In genomic region chr3:49300595-49300994, GRCh38 we compare ENCODE assay signal across 25 cellular contexts. TPM values are rescaled to one million over a fixed set of nuclear protein-coding genes. Genes with fewer than 3 reads are reported as not detected.
DNase-seq lines count a peak whose midpoint lies in the region; ATAC-seq, FAIRE-seq and TF ChIP-seq lines count a peak whose summit lies in the region.
"Had no signal": no experiment of that assay in that cellular context is flagged by ENCODE, and none has a peak within 500 bp of the region (broad histone marks: within the 10 kb centered on the region; RNA-seq: fewer than 3 reads in every experiment).

No MANE protein-coding gene starts in this region.

- H3K9me3 ChIP-seq in HepG2 (ENCODE audit: low read length) (no peaks in the 10 kb centered on the region), right lobe of liver (no peaks in the 10 kb centered on the region), PC-3 (ENCODE audit: low read length) (no peaks in the 10 kb centered on the region)
- H3K9me3 ChIP-seq: A549 had no signal

- TF ChIP-seq POLR2A in HepG2 (IDR thresholded peaks at IDR 0.05; ENCODE audit: insufficient read depth in 1 of 2, low read depth in 2 of 2, low read length in 2 of 2) (no peak), right lobe of liver (IDR thresholded peaks at IDR 0.05) (no peak)

- H3K4me2 ChIP-seq in HepG2 (ENCODE audit: low read depth, low read length) (no peak overlapping the region), PC-3 (ENCODE audit: low read length) (no peak overlapping the region)
- H3K4me2 ChIP-seq: A549, PC-9 had no signal

- no peak overlapping the region for H3K4me3 Mint-ChIP-seq in memory B cell
- H3K4me3 Mint-ChIP-seq: CD14-positive monocyte had no signal

- H3K36me3 ChIP-seq in HepG2 (replicated peaks in 1 of 2; ENCODE audit: control insufficient read depth in 1 of 2, insufficient read depth in 2 of 2, low read length in 2 of 2) (peaks cover 22 to 58% of the 10 kb centered on the region in 2 experiments; a peak in 4 of 5 replicates), right lobe of liver (peaks cover 4 to 82% (median 35%) of the 10 kb centered on the region in 4 donors), PC-3 (ENCODE audit: low read depth, low read length) (peaks cover 62% of the 10 kb centered on the region)

- CTCF ChIA-PET in HepG2 (lab: Yijun Ruan, JAX; ENCODE audit: low intra/inter-chr PET ratio, low total read pairs) = no interaction called here
- CTCF ChIA-PET in PC-3 (lab: Charles Lee) = no interaction called here

- H3K27ac ChIP-seq in HepG2 (ENCODE audit: extremely low read length, insufficient read depth, low read length) = no peak overlapping the region
- no peak overlapping the region for H3K27ac ChIP-seq in right lobe of liver
- H3K27ac ChIP-seq in PC-3 (ENCODE audit: low read length) = no peak overlapping the region
- H3K27ac ChIP-seq: A549, HL-60, PC-9 had no signal

- H4K20me1 ChIP-seq in HepG2 (ENCODE audit: insufficient read depth, low read length) (no peaks in the 10 kb centered on the region), PC-3 (ENCODE audit: low read length) (no peaks in the 10 kb centered on the region)

- intact Hi-C loops in HepG2 (cut with micrococcal nuclease; ENCODE audit: unreplicated experiment) (no loop called here), right lobe of liver (cut with DNase I) (no loop called here), PC-3 (cut with micrococcal nuclease) (no loop called here)

- no peaks in the 10 kb centered on the region for H3K27me3 Mint-ChIP-seq in memory B cell

- peaks cover 30% of the 10 kb centered on the region for H3K36me3 Mint-ChIP-seq in memory B cell

- H3K9me3 Mint-ChIP-seq in memory B cell = no peaks in the 10 kb centered on the region
- H3K9me3 Mint-ChIP-seq: CD14-positive monocyte had no signal

- H3K27me3 ChIP-seq in HepG2 (ENCODE audit: control insufficient read depth in 1 of 2, insufficient read depth in 2 of 2, low read length in 2 of 2) (no peaks in the 10 kb centered on the region), right lobe of liver (no peaks in the 10 kb centered on the region), PC-3 (ENCODE audit: low read length) (no peaks in the 10 kb centered on the region)

- H3K4me1 Mint-ChIP-seq in memory B cell = no peaks in the 10 kb centered on the region

- TF ChIP-seq CTCF in HepG2 (CRISPR knock-in tag; IDR thresholded peaks at IDR 0.05) = no peak
- no peak for TF ChIP-seq CTCF in right lobe of liver (IDR thresholded peaks at IDR 0.05)
- no peak for TF ChIP-seq CTCF in PC-3 (conservative IDR thresholded peaks at IDR 0.05; ENCODE audit: low read depth, low read length)

- no peaks in the 10 kb centered on the region for H3F3A ChIP-seq in PC-3 (ENCODE audit: low read length, unreplicated experiment)

- H2AFZ ChIP-seq in HepG2 (ENCODE audit: low read length) (no peak overlapping the region), PC-3 (ENCODE audit: low read length) (no peak overlapping the region)
- H2AFZ ChIP-seq: PC-9 had no signal

- POLR2A ChIA-PET in HepG2 (lab: Yijun Ruan, JAX) = no interaction called here
- POLR2A ChIA-PET in PC-3 (lab: Charles Lee; ENCODE audit: unreplicated experiment) = interaction anchor here (0.6 kb wide), 1 partner anchor 60 kb away, joined by 8 read pairs; no protein-coding TSS in a partner anchor

- H3K9me2 ChIP-seq in PC-3 (replicated peaks; ENCODE audit: low read length) = no peaks in the 10 kb centered on the region

- TF ChIP-seq EP300 in HepG2 (IDR thresholded peaks at IDR 0.05; ENCODE audit: low read depth in 2 of 2, low read length in 2 of 2) (no peak), HepG2 (CRISPR knock-in tag; IDR thresholded peaks at IDR 0.05; ENCODE audit: borderline replicate concordance) (no peak)

- FAIRE-seq in HepG2 (lab: Jason Lieb, UNC) = no peak
- FAIRE-seq: A549, GM19239, H1, K562 had no signal

- peaks cover 13% of the 10 kb centered on the region for H3K4me1 ChIP-seq in HepG2 (ENCODE audit: insufficient read depth, low read length)
- no peaks in the 10 kb centered on the region for H3K4me1 ChIP-seq in right lobe of liver
- 0 out of 2 replicates have a peak, but pooled peaks cover 3% of the 10 kb centered on the region for H3K4me1 ChIP-seq in PC-3 (ENCODE audit: insufficient read depth, low read length)

- DNase-seq in HepG2 (ENCODE audit: low spot score) (peak; percentile 11), right lobe of liver (no peak), PC-3 (peak; percentile 26), memory B cell (ENCODE audit: low spot score in 2 of 2) (no peak), NCI-H2107 (lab: John Stamatoyannopoulos, UW) (no peak), HUDEP-2 (lab: John Stamatoyannopoulos, UW; ENCODE audit: unreplicated experiment in 76 of 76) (no peak), anterior cingulate cortex (lab: John Stamatoyannopoulos, UW) (no peak)
- DNase-seq: Calu3, DMS79 treated with DMSO at 0.1 percent for 48 hours, Kasumi-1, NCI-H1092 treated with DMSO at 0.1 percent for 48 hours, NCI-H1436, NCI-H187 treated with DMSO at 0.1 percent for 48 hours, NCI-H524, NCI-H748 treated with DMSO at 0.1 percent for 48 hours, PC-9, SHP77 had no signal

- WGBS in HepG2 (ENCODE audit: low lambda C conversion rate) = 98% methylated on average over 2 of the region's 3 CpGs
- 100% methylated on average over 2 of the region's 3 CpGs for WGBS in right lobe of liver (ENCODE audit: insufficient coverage, low coverage, low lambda C conversion rate, missing lambda C conversion rate)

- no peaks in the 10 kb centered on the region for H3K79me2 ChIP-seq in HepG2 (ENCODE audit: insufficient read depth, low read length)
- no peaks in the 10 kb centered on the region for H3K79me2 ChIP-seq in PC-3 (ENCODE audit: low read length)

- no peak for TF ChIP-seq RAD21 in HepG2 (CRISPR knock-in tag; IDR thresholded peaks at IDR 0.05)

- H3K9ac ChIP-seq in HepG2 (ENCODE audit: insufficient read depth, low read depth, low read length) = no peak overlapping the region
- no peak overlapping the region for H3K9ac ChIP-seq in PC-3 (ENCODE audit: low read length)

- H3K4me3 ChIP-seq in HepG2 (replicated peaks in 1 of 3; ENCODE audit: insufficient read depth in 1 of 3, low read depth in 2 of 3, low read length in 3 of 3) (no peak overlapping the region), right lobe of liver (no peak overlapping the region), PC-3 (ENCODE audit: low read length) (no peak overlapping the region)
- H3K4me3 ChIP-seq: A549, K562, PC-9 had no signal

- peak overlapping the region; percentile 35 for H3K27ac Mint-ChIP-seq in memory B cell

- BruUV-seq in HepG2 (replicated peaks; lab: Mats Ljungman, UMichigan) (no TSS peak), PC-3 (replicated peaks; lab: Mats Ljungman, UMichigan) (no TSS peak)

- in situ Hi-C loops in HepG2 (cut with HindIII; ENCODE audit: extremely low pct_ligation_motif_present, low pct_unique_long_range_greater_than_20kb) = no loop called here

- ATAC-seq in HepG2 (no peak), right lobe of liver (no peak), PC-3 (peak; percentile 62), memory B cell (ENCODE audit: low read depth) (no peak)
- ATAC-seq: A549, HCT116, K562 had no signal

RNA-seq across cellular contexts. Expression of gene C3orf62, which starts 23.6 kb away (rescaled TPM):
- total RNA-seq in HepG2 (2016; rRNA removed; fragmentation: Illumina TruSeq; extraction: Trizol) (1.2 and 1.6 TPM in 2 replicates), right lobe of liver (1 to 10 TPM; 1.6 to 2.3 (median 2.0) TPM), PC-3 (2014; rRNA removed) (3.9 and 10.3 TPM in 2 replicates)
- 0.44 and 1.3 TPM in 2 replicates for total RNA-seq in HepG2 (2016; cell fraction: cytosol; rRNA removed; fragmentation: Illumina TruSeq; extraction: Trizol; ENCODE audit: low read depth)
- 1.3 and 1.4 TPM in 2 replicates for total RNA-seq in HepG2 (2016; cell fraction: insoluble cytoplasmic fraction; rRNA removed; fragmentation: Illumina TruSeq; extraction: Trizol)
- total RNA-seq in HepG2 (2016; cell fraction: membrane; rRNA removed; fragmentation: Illumina TruSeq; extraction: Trizol) = 0.86 and 1.7 TPM in 2 replicates
- 2.2 and 3.0 TPM in 2 replicates for total RNA-seq in HepG2 (2016; cell fraction: nucleus; rRNA removed; fragmentation: Illumina TruSeq; extraction: Trizol)
- polyA plus RNA-seq in HepG2 (2011; rRNA removed) = 3.9 and 4.3 TPM in 2 replicates
- polyA plus RNA-seq in HepG2 (2011; cell fraction: cytosol; rRNA removed) = 1.7 and 2.3 TPM in 2 replicates
- polyA plus RNA-seq in HepG2 (2011; cell fraction: nucleus; rRNA removed) = 10.2 and 11.2 TPM in 2 replicates
- polyA plus RNA-seq in HepG2 (2012) = 3.0 and 3.6 TPM in 2 replicates
- polyA plus RNA-seq in HepG2 (2016; cell fraction: cytosol; fragmentation: Illumina TruSeq; extraction: Trizol; ENCODE audit: low read depth) = 0.58 and 0.86 TPM in 2 replicates
- polyA plus RNA-seq in HepG2 (2016; cell fraction: insoluble cytoplasmic fraction; fragmentation: Illumina TruSeq; extraction: Trizol; ENCODE audit: low read depth) = 2.0 and 2.7 TPM in 2 replicates
- 1.1 and 1.2 TPM in 2 replicates for polyA plus RNA-seq in HepG2 (2016; cell fraction: membrane; fragmentation: Illumina TruSeq; extraction: Trizol; ENCODE audit: low read depth)
- 17.7 and 17.8 TPM in 2 replicates for polyA plus RNA-seq in HepG2 (2016; cell fraction: nucleus; fragmentation: Illumina TruSeq; extraction: Trizol; ENCODE audit: insufficient read depth, low read depth)
- 2.3 and 13.0 TPM in 2 replicates for polyA minus RNA-seq in HepG2 (2011; rRNA and poly(A)+ RNA removed; ENCODE audit: low replicate concordance)
- 0.89 and 1.1 TPM in 2 replicates for polyA minus RNA-seq in HepG2 (2011; cell fraction: cytosol; rRNA and poly(A)+ RNA removed)
- 10.1 and 11.5 TPM in 2 replicates for polyA minus RNA-seq in HepG2 (2011; cell fraction: nucleus; rRNA and poly(A)+ RNA removed)

RNA-seq across cellular contexts. Expression of gene USP4, which starts 39.3 kb away (rescaled TPM):
- total RNA-seq in HepG2 (2016; rRNA removed; fragmentation: Illumina TruSeq; extraction: Trizol) (9.2 and 12.1 TPM in 2 replicates), right lobe of liver (10 to 100 TPM; 10.0 to 26.3 (median 22.2) TPM), PC-3 (2014; rRNA removed) (19.9 and 22.8 TPM in 2 replicates)
- 3.9 and 5.6 TPM in 2 replicates for total RNA-seq in HepG2 (2016; cell fraction: cytosol; rRNA removed; fragmentation: Illumina TruSeq; extraction: Trizol; ENCODE audit: low read depth)
- total RNA-seq in HepG2 (2016; cell fraction: insoluble cytoplasmic fraction; rRNA removed; fragmentation: Illumina TruSeq; extraction: Trizol) = 9.5 and 12.5 TPM in 2 replicates
- 6.2 and 7.0 TPM in 2 replicates for total RNA-seq in HepG2 (2016; cell fraction: membrane; rRNA removed; fragmentation: Illumina TruSeq; extraction: Trizol)
- 14.7 and 15.5 TPM in 2 replicates for total RNA-seq in HepG2 (2016; cell fraction: nucleus; rRNA removed; fragmentation: Illumina TruSeq; extraction: Trizol)
- 18.7 and 20.8 TPM in 2 replicates for polyA plus RNA-seq in HepG2 (2011; rRNA removed)
- polyA plus RNA-seq in HepG2 (2011; cell fraction: cytosol; rRNA removed) = 10.8 and 12.7 TPM in 2 replicates
- 22.0 and 28.3 TPM in 2 replicates for polyA plus RNA-seq in HepG2 (2011; cell fraction: nucleus; rRNA removed)
- 11.8 and 12.6 TPM in 2 replicates for polyA plus RNA-seq in HepG2 (2012)
- 2.2 and 2.4 TPM in 2 replicates for polyA plus RNA-seq in HepG2 (2016; cell fraction: cytosol; fragmentation: Illumina TruSeq; extraction: Trizol; ENCODE audit: low read depth)
- 23.2 and 24.3 TPM in 2 replicates for polyA plus RNA-seq in HepG2 (2016; cell fraction: insoluble cytoplasmic fraction; fragmentation: Illumina TruSeq; extraction: Trizol; ENCODE audit: low read depth)
- 5.3 and 5.8 TPM in 2 replicates for polyA plus RNA-seq in HepG2 (2016; cell fraction: membrane; fragmentation: Illumina TruSeq; extraction: Trizol; ENCODE audit: low read depth)
- 37.3 and 42.6 TPM in 2 replicates for polyA plus RNA-seq in HepG2 (2016; cell fraction: nucleus; fragmentation: Illumina TruSeq; extraction: Trizol; ENCODE audit: insufficient read depth, low read depth)
- polyA minus RNA-seq in HepG2 (2011; rRNA and poly(A)+ RNA removed; ENCODE audit: low replicate concordance) = 31.1 and 48.0 TPM in 2 replicates
- polyA minus RNA-seq in HepG2 (2011; cell fraction: cytosol; rRNA and poly(A)+ RNA removed) = 10.6 TPM in 2 replicates
- polyA minus RNA-seq in HepG2 (2011; cell fraction: nucleus; rRNA and poly(A)+ RNA removed) = 36.3 and 41.9 TPM in 2 replicates

RNA-seq across cellular contexts. Expression of gene GPX1, which starts 57.6 kb away (rescaled TPM):
- total RNA-seq in HepG2 (2016; rRNA removed; fragmentation: Illumina TruSeq; extraction: Trizol) (149 and 169 TPM in 2 replicates), right lobe of liver (100 to 1,000 TPM; 127 to 455 (median 278) TPM), PC-3 (2014; rRNA removed) (714 and 745 TPM in 2 replicates)
- total RNA-seq in HepG2 (2016; cell fraction: cytosol; rRNA removed; fragmentation: Illumina TruSeq; extraction: Trizol; ENCODE audit: low read depth) = 205 and 280 TPM in 2 replicates
- 148 and 173 TPM in 2 replicates for total RNA-seq in HepG2 (2016; cell fraction: insoluble cytoplasmic fraction; rRNA removed; fragmentation: Illumina TruSeq; extraction: Trizol)
- 276 and 347 TPM in 2 replicates for total RNA-seq in HepG2 (2016; cell fraction: membrane; rRNA removed; fragmentation: Illumina TruSeq; extraction: Trizol)
- total RNA-seq in HepG2 (2016; cell fraction: nucleus; rRNA removed; fragmentation: Illumina TruSeq; extraction: Trizol) = 56.7 and 58.1 TPM in 2 replicates
- 167 and 168 TPM in 2 replicates for polyA plus RNA-seq in HepG2 (2011; rRNA removed)
- 122 and 246 TPM in 2 replicates for polyA plus RNA-seq in HepG2 (2011; cell fraction: cytosol; rRNA removed)
- polyA plus RNA-seq in HepG2 (2011; cell fraction: nucleus; rRNA removed) = 103 and 106 TPM in 2 replicates
- 61.4 and 66.5 TPM in 2 replicates for polyA plus RNA-seq in HepG2 (2012)
- 349 and 479 TPM in 2 replicates for polyA plus RNA-seq in HepG2 (2016; cell fraction: cytosol; fragmentation: Illumina TruSeq; extraction: Trizol; ENCODE audit: low read depth)
- 254 and 267 TPM in 2 replicates for polyA plus RNA-seq in HepG2 (2016; cell fraction: insoluble cytoplasmic fraction; fragmentation: Illumina TruSeq; extraction: Trizol; ENCODE audit: low read depth)
- polyA plus RNA-seq in HepG2 (2016; cell fraction: membrane; fragmentation: Illumina TruSeq; extraction: Trizol; ENCODE audit: low read depth) = 392 and 448 TPM in 2 replicates
- polyA plus RNA-seq in HepG2 (2016; cell fraction: nucleus; fragmentation: Illumina TruSeq; extraction: Trizol; ENCODE audit: insufficient read depth, low read depth) = 140 and 150 TPM in 2 replicates
- 140 and 218 TPM in 2 replicates for polyA minus RNA-seq in HepG2 (2011; rRNA and poly(A)+ RNA removed; ENCODE audit: low replicate concordance)
- polyA minus RNA-seq in HepG2 (2011; cell fraction: cytosol; rRNA and poly(A)+ RNA removed) = 38.9 and 50.8 TPM in 2 replicates
- 19.5 and 22.8 TPM in 2 replicates for polyA minus RNA-seq in HepG2 (2011; cell fraction: nucleus; rRNA and poly(A)+ RNA removed)
- total RNA-seq: RPMI7951 had no signal

Comparison
In these comparisons a context has a peak if more than half of its experiments do, and no peak if none do; other contexts are left out.
1. DNase-seq: peak in HepG2 (single experiment) and PC-3 (single experiment); none in right lobe of liver (0 of 3), memory B cell (0 of 2), NCI-H2107 (single experiment), HUDEP-2 (0 of 76) and anterior cingulate cortex (0 of 58).